ENCODE assay signal across 17 cellular contexts in the genomic region with DNA sequence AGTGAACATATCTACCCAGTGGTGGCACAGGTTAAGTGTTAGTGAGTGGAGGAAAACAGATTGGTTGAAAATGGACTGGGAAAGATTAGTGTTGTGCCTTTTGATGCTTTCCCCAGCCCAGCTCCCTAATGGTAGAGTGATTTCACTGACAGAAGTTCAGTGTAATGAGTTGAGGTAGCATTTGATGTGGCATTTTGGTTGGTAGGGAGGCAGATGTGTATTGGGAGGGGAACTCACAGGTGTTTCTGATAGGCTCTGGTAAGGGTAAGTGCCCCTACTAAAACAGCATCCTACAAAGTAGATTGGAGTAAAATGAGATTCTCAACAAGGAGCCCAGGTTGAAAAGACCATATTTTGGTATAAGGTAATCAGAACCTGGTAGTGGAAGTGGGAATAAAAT. TPM values are rescaled to one million over a fixed set of nuclear protein-coding genes. Genes with fewer than 3 reads are reported as not detected.
DNase-seq lines count a peak whose midpoint lies in the region; ATAC-seq, FAIRE-seq and TF ChIP-seq lines count a peak whose summit lies in the region.
"Had no signal": no experiment of that assay in that cellular context is flagged by ENCODE, and none has a peak within 500 bp of the region (broad histone marks: within the 10 kb centered on the region; RNA-seq: fewer than 3 reads in every experiment).

No MANE protein-coding gene starts in this region.

- no peaks in the 10 kb centered on the region for H3K9me1 ChIP-seq in K562 (ENCODE audit: control insufficient read depth, insufficient read depth, low read length)

- in situ Hi-C loops in K562 (cut with MboI), result no loop called here

- POLR2A ChIA-PET in K562 (lab: Yijun Ruan, JAX), result interaction anchor here (0.6 to 2.0 kb wide), 5 partner anchors 9 to 223 kb away, joined by 3 to 7 read pairs (median 3); no protein-coding TSS in a partner anchor

- peaks cover 38% of the 10 kb centered on the region for H3K36me3 ChIP-seq in K562 (ENCODE audit: control insufficient read depth, insufficient read depth, low read length)
- peaks cover 0 to 39% (median 3%) of the 10 kb centered on the region in 6 donors for H3K36me3 ChIP-seq in spleen

- BruUV-seq in K562 (replicated peaks; lab: Mats Ljungman, UMichigan), result TSS peak; percentile 1

- no peak for DNase-seq in activated T-cell treated with anti-CD3 and anti-CD28 coated beads, Interleukin-2, amount 50 U/mL, for 24 hours
- DNase-seq in activated T-cell treated with anti-CD3 and anti-CD28 coated beads, Interleukin-2, amount 50 U/mL, for 48 hours, result no peak
- DNase-seq in Jurkat, Clone E6-1 (ENCODE audit: low read depth, low spot score), result peak; percentile 84
- DNase-seq in K562 (ENCODE audit: extremely low read depth in 1 of 4, low spot score in 3 of 4) (no peak), spleen (no peak), DMS 273 (lab: John Stamatoyannopoulos, UW; ENCODE audit: unreplicated experiment) (no peak), iPS-NIHi11 (ENCODE audit: low spot score) (no peak), NCI-H82 (lab: John Stamatoyannopoulos, UW) (no peak)
- DNase-seq: activated B cell treated with CpG ODN at 0.5 μM for 24 hours; aorta; gastrocnemius medialis; Karpas-422; left ventricle myocardium inferior; NCI-H2171 treated with DMSO at 0.1 percent for 48 hours; stimulated activated naive CD4-positive, alpha-beta T cell; SW 1271; upper lobe of right lung had no signal

- H4K20me1 ChIP-seq in K562 (replicated peaks; ENCODE audit: control insufficient read depth, insufficient read depth, low read length), result no peaks in the 10 kb centered on the region

- TF ChIP-seq POLR2A in K562 (conservative IDR thresholded peaks at IDR 0.05) (no peak), spleen (IDR thresholded peaks at IDR 0.05) (no peak)

- peak overlapping the region; percentile 61 for H3K4me2 ChIP-seq in K562 (ENCODE audit: insufficient read depth, low read length)

- no peak for TF ChIP-seq CTCF in K562 (IDR thresholded peaks at IDR 0.05 in 2 of 3, conservative IDR thresholded peaks at IDR 0.05 in 1 of 3; ENCODE audit: insufficient read depth in 2 of 3, low read depth in 1 of 3, low read length in 3 of 3)
- no peak for TF ChIP-seq CTCF in spleen (IDR thresholded peaks at IDR 0.05 in 8 of 11, conservative IDR thresholded peaks at IDR 0.05 in 3 of 11)

- FAIRE-seq in K562 (lab: Jason Lieb, UNC), result no peak

- H3K4me1 ChIP-seq in K562 (replicated peaks in 1 of 2; ENCODE audit: control insufficient read depth in 2 of 2, insufficient read depth in 2 of 2, low read length in 2 of 2), result peaks cover 19 to 21% of the 10 kb centered on the region in 2 experiments
- peaks cover 37 to 89% (median 70%) of the 10 kb centered on the region in 6 donors for H3K4me1 ChIP-seq in spleen

- no peak for TF ChIP-seq EP300 in K562 (IDR thresholded peaks at IDR 0.05; ENCODE audit: low read length)

- H3K79me2 ChIP-seq in K562 (ENCODE audit: control insufficient read depth, insufficient read depth, low read length), result peaks cover 92% of the 10 kb centered on the region

- intact Hi-C loops in K562 (cut with micrococcal nuclease) (no loop called here), spleen (cut with DNase I; ENCODE audit: low total_unique reads) (loop anchor here (10.0 kb wide), 1 partner anchor 51 kb away; the partner anchor contains the start of gene XPOT)

- H2AFZ ChIP-seq in K562 (ENCODE audit: low read depth, low read length), result no peak overlapping the region

- CTCF ChIA-PET in K562 (lab: Yijun Ruan, JAX; ENCODE audit: low intra/inter-chr PET ratio), result no interaction called here

- no peaks in the 10 kb centered on the region for H3K27me3 Mint-ChIP-seq in activated T-cell treated with anti-CD3 and anti-CD28 coated beads, Interleukin-2, amount 50 U/mL, for 24 hours
- H3K27me3 Mint-ChIP-seq: activated B cell treated with CpG ODN at 0.5 μM for 24 hours had no signal

- peaks cover 59% of the 10 kb centered on the region for H3K36me3 Mint-ChIP-seq in activated T-cell treated with anti-CD3 and anti-CD28 coated beads, Interleukin-2, amount 50 U/mL, for 24 hours (ENCODE audit: low read depth)

- H3K9me3 Mint-ChIP-seq in activated T-cell treated with anti-CD3 and anti-CD28 coated beads, Interleukin-2, amount 50 U/mL, for 24 hours, result no peaks in the 10 kb centered on the region
- H3K9me3 Mint-ChIP-seq: activated B cell treated with CpG ODN at 0.5 μM for 24 hours had no signal

- no peak for ATAC-seq in K562
- ATAC-seq: gastrocnemius medialis, upper lobe of right lung had no signal

- H3K4me3 ChIP-seq in Jurkat, Clone E6-1 (ENCODE audit: low read length), result no peak overlapping the region
- H3K4me3 ChIP-seq in K562 (no peak overlapping the region), spleen (no peak overlapping the region)
- H3K4me3 ChIP-seq: gastrocnemius medialis, left ventricle myocardium inferior, upper lobe of right lung had no signal

- H3K27ac ChIP-seq in K562 (ENCODE audit: extremely low read depth, low read depth, low read length) (peak overlapping the region; percentile 77), spleen (peak overlapping the region in 6 of 8 donors; percentile 39 to 85 (median 70))

- peak overlapping the region; percentile 42 for H3K27ac Mint-ChIP-seq in activated T-cell treated with anti-CD3 and anti-CD28 coated beads, Interleukin-2, amount 50 U/mL, for 24 hours
- H3K27ac Mint-ChIP-seq: activated B cell treated with CpG ODN at 0.5 μM for 24 hours had no signal

- H3K9ac ChIP-seq in K562 (ENCODE audit: insufficient read depth in 1 of 2, low read depth in 2 of 2, low read length in 2 of 2), result peak overlapping the region in 1 of 2 experiments; percentile 54; a peak in 2 of 4 replicates

- H3K4me3 Mint-ChIP-seq in activated T-cell treated with anti-CD3 and anti-CD28 coated beads, Interleukin-2, amount 50 U/mL, for 24 hours, result no peak overlapping the region
- H3K4me3 Mint-ChIP-seq: activated B cell treated with CpG ODN at 0.5 μM for 24 hours had no signal

- H3K4me1 Mint-ChIP-seq in activated T-cell treated with anti-CD3 and anti-CD28 coated beads, Interleukin-2, amount 50 U/mL, for 24 hours (ENCODE audit: low read depth), result peaks cover 54% of the 10 kb centered on the region

- H3K9me3 ChIP-seq in K562 (replicated peaks; ENCODE audit: control insufficient read depth, insufficient read depth, low read depth, low read length), result no peaks in the 10 kb centered on the region
- no peaks in the 10 kb centered on the region for H3K9me3 ChIP-seq in spleen
- H3K9me3 ChIP-seq: gastrocnemius medialis, left ventricle myocardium inferior, upper lobe of right lung had no signal

- TF ChIP-seq RAD21 in K562 (CRISPR knock-in tag; conservative IDR thresholded peaks at IDR 0.05 in 1 of 2, IDR thresholded peaks at IDR 0.05 in 1 of 2), result no peak

- no peaks in the 10 kb centered on the region for H3K27me3 ChIP-seq in K562 (ENCODE audit: control insufficient read depth in 2 of 2, insufficient read depth in 2 of 2, low read length in 2 of 2)
- H3K27me3 ChIP-seq in spleen (replicated peaks in 1 of 7), result no peaks in the 10 kb centered on the region
- H3K27me3 ChIP-seq: gastrocnemius medialis, upper lobe of right lung had no signal

TF ChIP-seq in K562, 482 proteins besides CTCF, POLR2A, EP300 and RAD21 (continues in another document):
- no peak for TF ChIP-seq SP1 (CRISPR knock-in tag; IDR thresholded peaks at IDR 0.05)

RNA-seq across cellular contexts. Expression of gene TBK1, which starts 4.2 kb away (rescaled TPM):
- polyA plus RNA-seq in Jurkat, Clone E6-1 (2012; ENCODE audit: insufficient read depth, insufficient read length), result 11.1 TPM
- total RNA-seq in K562 (2011; cell fraction: chromatin; rRNA removed; ENCODE audit: low replicate concordance), result 22.1 and 91.8 TPM in 2 replicates
- total RNA-seq in K562 (2011; cell fraction: nucleolus; rRNA removed), result 8.7 and 16.3 TPM in 2 replicates
- total RNA-seq in K562 (2011; cell fraction: nucleoplasm; rRNA removed), result 24.5 and 26.7 TPM in 2 replicates
- total RNA-seq in K562 (2014; rRNA removed) (19.5 and 23.9 TPM in 2 replicates), K562 (2014; rRNA removed; fragmentation: Illumina TruSeq; extraction: Trizol) (40.1 and 43.9 TPM in 2 replicates), K562 (2015; rRNA removed; fragmentation: Illumina TruSeq; extraction: Trizol) (33.2 and 42.0 TPM in 2 replicates), K562 (2021) (21.5 and 23.7 TPM in 2 replicates), spleen (10 to 100 TPM; 27.5 to 55.2 (median 39.0) TPM)
- polyA plus RNA-seq in K562 (2011; rRNA removed) (19.7 and 27.8 TPM in 2 replicates), K562 (2014; fragmentation: Illumina TruSeq; extraction: Trizol) (27.8 and 32.3 TPM in 2 replicates), K562 (2014; fragmentation: Nextera tagmentation; extraction: Ambion mirVana) (10 to 100 TPM; 20.4 to 24.9 TPM), K562 (2014; rRNA removed) (29.3 and 33.0 TPM in 2 replicates), spleen (10 to 100 TPM; 13.9 to 22.2 (median 15.6) TPM)
- polyA plus RNA-seq in K562 (2011; cell fraction: cytosol; rRNA removed), result 1.7 and 6.0 TPM in 2 replicates
- 8.5 and 10.8 TPM in 2 replicates for polyA plus RNA-seq in K562 (2011; cell fraction: nucleus; rRNA removed)
- polyA plus RNA-seq in K562 (2012), result 17.4 and 17.8 TPM in 2 replicates
- 30.7 and 31.6 TPM in 2 replicates for polyA minus RNA-seq in K562 (2011; rRNA and poly(A)+ RNA removed)
- 7.7 and 10.6 TPM in 2 replicates for polyA minus RNA-seq in K562 (2011; cell fraction: cytosol; rRNA and poly(A)+ RNA removed)
- 11.6 and 21.8 TPM in 2 replicates for polyA minus RNA-seq in K562 (2011; cell fraction: nucleus; rRNA and poly(A)+ RNA removed)

RNA-seq across cellular contexts. Expression of gene XPOT, which starts 51.9 kb away (rescaled TPM):
- polyA plus RNA-seq in Jurkat, Clone E6-1 (2012; ENCODE audit: insufficient read depth, insufficient read length), result 109 TPM
- 187 and 428 TPM in 2 replicates for total RNA-seq in K562 (2011; cell fraction: chromatin; rRNA removed; ENCODE audit: low replicate concordance)
- 80.2 and 98.4 TPM in 2 replicates for total RNA-seq in K562 (2011; cell fraction: nucleolus; rRNA removed)
- total RNA-seq in K562 (2011; cell fraction: nucleoplasm; rRNA removed), result 152 and 159 TPM in 2 replicates
- total RNA-seq in K562 (2014; rRNA removed), result 74.7 and 81.5 TPM in 2 replicates
- 123 and 136 TPM in 2 replicates for total RNA-seq in K562 (2014; rRNA removed; fragmentation: Illumina TruSeq; extraction: Trizol)
- 89.5 and 102 TPM in 2 replicates for total RNA-seq in K562 (2015; rRNA removed; fragmentation: Illumina TruSeq; extraction: Trizol)
- total RNA-seq in K562 (2021), result 141 and 144 TPM in 2 replicates
- polyA plus RNA-seq in K562 (2011; rRNA removed), result 192 TPM in 2 replicates
- polyA plus RNA-seq in K562 (2011; cell fraction: cytosol; rRNA removed), result 29.9 and 68.5 TPM in 2 replicates
- 105 and 267 TPM in 2 replicates for polyA plus RNA-seq in K562 (2011; cell fraction: nucleus; rRNA removed)
- polyA plus RNA-seq in K562 (2012), result 63.2 and 128 TPM in 2 replicates
- polyA plus RNA-seq in K562 (2014; fragmentation: Illumina TruSeq; extraction: Trizol), result 120 and 159 TPM in 2 replicates
- 10 to 100 TPM; 26.2 to 35.8 TPM for polyA plus RNA-seq in K562 (2014; fragmentation: Nextera tagmentation; extraction: Ambion mirVana)
- polyA plus RNA-seq in K562 (2014; rRNA removed), result 90.8 and 91.8 TPM in 2 replicates
- polyA minus RNA-seq in K562 (2011; rRNA and poly(A)+ RNA removed), result 159 and 207 TPM in 2 replicates
- polyA minus RNA-seq in K562 (2011; cell fraction: cytosol; rRNA and poly(A)+ RNA removed), result 66.8 and 87.7 TPM in 2 replicates
- polyA minus RNA-seq in K562 (2011; cell fraction: nucleus; rRNA and poly(A)+ RNA removed), result 61.0 and 145 TPM in 2 replicates
- total RNA-seq in spleen, result 10 to 100 TPM; 32.0 to 50.3 (median 46.7) TPM
- polyA plus RNA-seq in spleen, result 10 to 100 TPM; 11.1 to 16.0 (median 12.2) TPM
